1 cellular context compared by ENCODE assay signal in the genomic region with DNA sequence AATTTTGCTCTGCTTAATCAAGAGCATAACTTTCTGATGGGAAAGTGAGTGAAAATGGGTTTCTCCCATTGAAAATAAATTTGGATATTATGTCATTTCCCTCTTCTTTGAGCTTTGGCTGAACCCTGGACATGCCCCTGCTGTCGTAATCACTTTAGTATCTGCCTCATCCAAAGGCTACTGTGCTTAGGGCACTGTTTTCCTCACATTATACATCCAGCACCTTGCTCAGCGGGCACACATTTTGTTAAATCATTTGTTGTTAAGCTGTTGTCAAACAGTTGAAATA.
TF ChIP-seq lines count a peak whose summit lies in the region.

No MANE protein-coding gene starts in this region.

TF ChIP-seq in HepG2, 621 proteins besides CTCF, POLR2A, EP300 and RAD21 (continued from another document):
- no peak for TF ChIP-seq ZNF20 (CRISPR knock-in tag; IDR thresholded peaks at IDR 0.05)
- no peak for TF ChIP-seq ZNF430 (CRISPR knock-in tag; IDR thresholded peaks at IDR 0.05)
- TF ChIP-seq SALL2 (CRISPR knock-in tag; IDR thresholded peaks at IDR 0.05): no peak
- no peak for TF ChIP-seq PLRG1 (conservative IDR thresholded peaks at IDR 0.05)
- no peak for TF ChIP-seq LCORL (IDR thresholded peaks at IDR 0.05)
- no peak for TF ChIP-seq LCORL (CRISPR knock-in tag; IDR thresholded peaks at IDR 0.05)
- no peak for TF ChIP-seq RFXAP (CRISPR knock-in tag; IDR thresholded peaks at IDR 0.05; ENCODE audit: borderline replicate concordance)
- TF ChIP-seq HNF1A (IDR thresholded peaks at IDR 0.05; ENCODE audit: low read depth): no peak
- no peak for TF ChIP-seq HNF1A (CRISPR knock-in tag; IDR thresholded peaks at IDR 0.05; ENCODE audit: borderline replicate concordance)
- TF ChIP-seq HHEX (CRISPR knock-in tag; IDR thresholded peaks at IDR 0.05): no peak
